In the genomic region with DNA sequence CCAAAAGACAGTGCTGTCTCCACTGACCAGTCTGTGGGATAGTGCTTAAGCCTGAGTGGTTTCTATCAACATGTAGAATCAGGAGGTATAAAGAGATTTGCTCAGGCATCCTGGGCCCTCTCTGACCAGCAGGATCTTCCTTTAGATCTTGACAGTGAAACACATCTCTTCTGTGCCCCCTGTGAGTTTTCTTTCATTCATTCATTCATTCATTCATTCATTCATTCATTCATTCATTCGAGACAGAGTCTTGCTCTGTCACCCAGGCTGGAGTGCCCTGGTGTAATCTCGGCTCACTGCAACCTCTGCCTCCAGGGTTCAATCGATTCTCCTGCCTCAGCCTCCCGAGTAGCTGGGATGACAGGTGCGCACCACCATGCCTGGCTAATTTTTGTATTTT, we compare ENCODE assay signal across 5 cellular contexts. TPM values are rescaled to one million over a fixed set of nuclear protein-coding genes. Genes with fewer than 3 reads are reported as not detected.
DNase-seq lines count a peak whose midpoint lies in the region; ATAC-seq, FAIRE-seq and TF ChIP-seq lines count a peak whose summit lies in the region.
"Not testable (repeated sequence)": the region's sequence is repeated elsewhere in the genome, so short reads cannot be mapped to it uniquely, and the experiment has no call there.

No MANE protein-coding gene starts in this region.

- not testable (repeated sequence) for ATAC-seq in GM12878, K562, HepG2

- not testable (repeated sequence) for FAIRE-seq in GM12878 (lab: Jason Lieb, UNC); K562 (lab: Jason Lieb, UNC); HepG2 (lab: Jason Lieb, UNC)

- 64% methylated on average over 5 of the region's 5 CpGs for WGBS in GM12878 (ENCODE audit: insufficient coverage, insufficient replicate concordance, low lambda C conversion rate, missing lambda C conversion rate)
- WGBS in K562 (ENCODE audit: insufficient coverage, low coverage, missing lambda C conversion rate): 95% methylated on average over 5 of the region's 5 CpGs
- WGBS in HepG2 (ENCODE audit: low lambda C conversion rate): 91% methylated on average over 5 of the region's 5 CpGs

- not testable (repeated sequence) for TF ChIP-seq EP300 in GM12878 (IDR thresholded peaks at IDR 0.05; ENCODE audit: borderline replicate concordance in 1 of 2, control insufficient read depth in 1 of 2, low read depth in 2 of 2, low read length in 2 of 2); K562 (IDR thresholded peaks at IDR 0.05; ENCODE audit: low read length); HepG2 (IDR thresholded peaks at IDR 0.05; ENCODE audit: low read depth in 2 of 2, low read length in 2 of 2); HepG2 (CRISPR knock-in tag; IDR thresholded peaks at IDR 0.05; ENCODE audit: borderline replicate concordance)

- H4K20me1 ChIP-seq in BLaER1: peaks cover 92% of the 10 kb centered on the region
- not testable (repeated sequence) for H4K20me1 ChIP-seq in GM12878 (ENCODE audit: control insufficient read depth, insufficient read depth); K562 (replicated peaks; ENCODE audit: control insufficient read depth, insufficient read depth, low read length); HepG2 (ENCODE audit: insufficient read depth, low read length)

- H3K27me3 ChIP-seq in BLaER1; GM12878 (replicated peaks in 1 of 2; ENCODE audit: control insufficient read depth in 2 of 2, insufficient read depth in 2 of 2, low read length in 1 of 2); K562 (ENCODE audit: control insufficient read depth in 2 of 2, insufficient read depth in 2 of 2, low read length in 2 of 2); HepG2 (ENCODE audit: control insufficient read depth in 1 of 2, insufficient read depth in 2 of 2, low read length in 2 of 2): not testable (repeated sequence)

- TF ChIP-seq POLR2A in GM12878 (IDR thresholded peaks at IDR 0.05; ENCODE audit: low read depth, low read length); K562 (conservative IDR thresholded peaks at IDR 0.05); HepG2 (IDR thresholded peaks at IDR 0.05; ENCODE audit: insufficient read depth in 1 of 2, low read depth in 2 of 2, low read length in 2 of 2): not testable (repeated sequence)

- peaks cover 12% of the 10 kb centered on the region for H3K9me1 ChIP-seq in K562 (ENCODE audit: control insufficient read depth, insufficient read depth, low read length)

- H2AFZ ChIP-seq in GM12878 (ENCODE audit: control insufficient read depth, low read depth, low read length); K562 (ENCODE audit: low read depth, low read length); HepG2 (ENCODE audit: low read length): not testable (repeated sequence)

- not testable (repeated sequence) for H3K9ac ChIP-seq in BLaER1; GM12878 (ENCODE audit: control insufficient read depth, insufficient read depth, low read length); K562 (ENCODE audit: insufficient read depth in 1 of 2, low read depth in 2 of 2, low read length in 2 of 2); HepG2 (ENCODE audit: insufficient read depth, low read depth, low read length)

- intact Hi-C loops in GM12878 (cut with micrococcal nuclease; ENCODE audit: unreplicated experiment); K562 (cut with micrococcal nuclease); HepG2 (cut with micrococcal nuclease; ENCODE audit: unreplicated experiment): not testable (repeated sequence)

- POLR2A ChIA-PET in HEK293 (lab: Yijun Ruan, JAX); GM12878 (lab: Charles Lee); HepG2 (lab: Yijun Ruan, JAX): not testable (repeated sequence)
- POLR2A ChIA-PET in K562 (lab: Yijun Ruan, JAX): interaction anchor here (0.5 kb wide), 1 partner anchor 198 kb away, joined by 3 read pairs; no protein-coding TSS in a partner anchor

- TF ChIP-seq CTCF in HEK293 (tag by site-specific recombination; IDR thresholded peaks at IDR 0.05); GM12878 (IDR thresholded peaks at IDR 0.05 in 2 of 3, conservative IDR thresholded peaks at IDR 0.05 in 1 of 3; ENCODE audit: control insufficient read depth in 2 of 3, extremely low read depth in 1 of 3, insufficient read depth in 1 of 3, low read depth in 3 of 3, low read length in 3 of 3); K562 (IDR thresholded peaks at IDR 0.05 in 2 of 3, conservative IDR thresholded peaks at IDR 0.05 in 1 of 3; ENCODE audit: insufficient read depth in 2 of 3, low read depth in 1 of 3, low read length in 3 of 3); HepG2 (CRISPR knock-in tag; IDR thresholded peaks at IDR 0.05): not testable (repeated sequence)

- H3K4me3 ChIP-seq in BLaER1; HEK293 (ENCODE audit: low read depth, low read length); GM12878; K562; HepG2 (replicated peaks in 1 of 3; ENCODE audit: insufficient read depth in 1 of 3, low read depth in 2 of 3, low read length in 3 of 3): not testable (repeated sequence)

- H3K79me2 ChIP-seq in GM12878 (ENCODE audit: control insufficient read depth, insufficient read depth, low read length); K562 (ENCODE audit: control insufficient read depth, insufficient read depth, low read length); HepG2 (ENCODE audit: insufficient read depth, low read length): not testable (repeated sequence)

- peaks cover 98% of the 10 kb centered on the region for H3K36me3 ChIP-seq in BLaER1
- peaks cover 0 to 76% of the 10 kb centered on the region in 2 experiments; a peak in 2 of 3 replicates for H3K36me3 ChIP-seq in HEK293 (ENCODE audit: control insufficient read depth in 2 of 2, insufficient read depth in 1 of 2, low read length in 2 of 2)
- peaks cover 6 to 16% of the 10 kb centered on the region in 2 experiments for H3K36me3 ChIP-seq in GM12878 (ENCODE audit: control insufficient read depth in 2 of 2, insufficient read depth in 2 of 2, low read length in 1 of 2)
- peaks cover 65% of the 10 kb centered on the region; the same call in 2 of the 3 replicates for H3K36me3 ChIP-seq in K562 (ENCODE audit: control insufficient read depth, insufficient read depth, low read length)
- H3K36me3 ChIP-seq in HepG2 (replicated peaks in 1 of 2; ENCODE audit: control insufficient read depth in 1 of 2, insufficient read depth in 2 of 2, low read length in 2 of 2): peaks cover 62 to 83% of the 10 kb centered on the region in 2 experiments

- BruUV-seq in GM12878 (replicated peaks; lab: Mats Ljungman, UMichigan); K562 (replicated peaks; lab: Mats Ljungman, UMichigan); HepG2 (replicated peaks; lab: Mats Ljungman, UMichigan): not testable (repeated sequence)

- RAD21 ChIA-PET in GM12878 (lab: Charles Lee; ENCODE audit: unreplicated experiment): not testable (repeated sequence)

- in situ Hi-C loops in GM12878 (cut with MboI); K562 (cut with MboI); HepG2 (cut with HindIII; ENCODE audit: extremely low pct_ligation_motif_present, low pct_unique_long_range_greater_than_20kb): not testable (repeated sequence)

- not testable (repeated sequence) for H3K9me3 ChIP-seq in BLaER1; HEK293 (ENCODE audit: control insufficient read depth, insufficient read depth, low read depth, low read length); GM12878 (replicated peaks; ENCODE audit: control insufficient read depth, insufficient read depth, low read length); K562 (replicated peaks; ENCODE audit: control insufficient read depth, insufficient read depth, low read depth, low read length); HepG2 (ENCODE audit: low read length)

- 0 out of 2 replicates have a peak overlapping the region, but pooled peaks have one; percentile 20 for H3K27ac ChIP-seq in BLaER1
- H3K27ac ChIP-seq in HEK293 (ENCODE audit: extremely low read depth, low read depth, low read length); GM12878 (ENCODE audit: control insufficient read depth, insufficient read depth); K562 (ENCODE audit: extremely low read depth, low read depth, low read length); HepG2 (ENCODE audit: extremely low read length, insufficient read depth, low read length): not testable (repeated sequence)

- CTCF ChIA-PET in HEK293 (lab: Yijun Ruan, JAX): interaction anchor here (0.6 to 0.7 kb wide), 2 partner anchors 13 to 360 kb away, joined by 3 read pairs; no protein-coding TSS in a partner anchor
- CTCF ChIA-PET in GM12878 (lab: Yijun Ruan, JAX); K562 (lab: Yijun Ruan, JAX; ENCODE audit: low intra/inter-chr PET ratio); HepG2 (lab: Yijun Ruan, JAX; ENCODE audit: low intra/inter-chr PET ratio, low total read pairs): not testable (repeated sequence)

- not testable (repeated sequence) for DNase-seq in GM12878 (ENCODE audit: low read depth, low spot score); K562 (ENCODE audit: extremely low read depth in 1 of 4, low spot score in 3 of 4); HepG2 (ENCODE audit: low spot score)

- H3K4me1 ChIP-seq in BLaER1 (peaks cover 89% of the 10 kb centered on the region), K562 (replicated peaks in 1 of 2; ENCODE audit: control insufficient read depth in 2 of 2, insufficient read depth in 2 of 2, low read length in 2 of 2) (peaks cover 15 to 42% of the 10 kb centered on the region in 2 experiments; a peak in 4 of 5 replicates)
- not testable (repeated sequence) for H3K4me1 ChIP-seq in HEK293 (ENCODE audit: control insufficient read depth, insufficient read depth, low read length); GM12878 (ENCODE audit: control insufficient read depth, insufficient read depth, low read length); HepG2 (ENCODE audit: insufficient read depth, low read length)

- not testable (repeated sequence) for H3K4me2 ChIP-seq in BLaER1; GM12878 (ENCODE audit: control insufficient read depth, insufficient read depth); K562 (ENCODE audit: insufficient read depth, low read length); HepG2 (ENCODE audit: low read depth, low read length)

- SMC1A ChIA-PET in GM12878 (lab: Charles Lee; ENCODE audit: uncharacterized antibody, unreplicated experiment): not testable (repeated sequence)

- TF ChIP-seq RAD21 in GM12878 (IDR thresholded peaks at IDR 0.05; ENCODE audit: insufficient read depth, low read depth, low read length); K562 (CRISPR knock-in tag; conservative IDR thresholded peaks at IDR 0.05 in 1 of 2, IDR thresholded peaks at IDR 0.05 in 1 of 2); HepG2 (CRISPR knock-in tag; IDR thresholded peaks at IDR 0.05): not testable (repeated sequence)

RNA-seq across cellular contexts. Expression of a gene that starts 26.4 kb away (rescaled TPM):
- 452 and 473 TPM in 2 replicates for total RNA-seq in GM12878 (2013; cell fraction: nucleolus; rRNA removed)
- total RNA-seq in GM12878 (2014; rRNA removed) (122 and 124 TPM in 2 replicates), GM12878 (2014; rRNA removed; fragmentation: Illumina TruSeq; extraction: Trizol) (122 and 123 TPM in 2 replicates), GM12878 (2021) (93.5 and 94.5 TPM in 2 replicates), K562 (2014; rRNA removed) (96.1 and 103 TPM in 2 replicates), K562 (2014; rRNA removed; fragmentation: Illumina TruSeq; extraction: Trizol) (110 and 132 TPM in 2 replicates), K562 (2015; rRNA removed; fragmentation: Illumina TruSeq; extraction: Trizol) (111 and 117 TPM in 2 replicates), K562 (2021) (90.3 and 91.2 TPM in 2 replicates), HepG2 (2016; rRNA removed; fragmentation: Illumina TruSeq; extraction: Trizol) (83.4 and 116 TPM in 2 replicates)
- polyA plus RNA-seq in GM12878 (2011; ENCODE audit: low read depth): 24.0 TPM
- polyA plus RNA-seq in GM12878 (2011; rRNA removed) (70.6 and 96.9 TPM in 2 replicates), GM12878 (2014; fragmentation: Illumina TruSeq; extraction: Trizol) (77.6 and 80.1 TPM in 2 replicates), GM12878 (2014; fragmentation: Nextera tagmentation; extraction: Ambion mirVana) (10 to 100 TPM; 12.4 to 32.0 TPM), GM12878 (2014; rRNA removed) (57.0 and 61.7 TPM in 2 replicates), GM12878 (2016; fragmentation: Nextera tagmentation; extraction: Ambion mirVana) (10 to 100 TPM; 68.6 to 83.0 TPM), K562 (2011; rRNA removed) (58.4 and 75.6 TPM in 2 replicates), K562 (2014; fragmentation: Illumina TruSeq; extraction: Trizol) (69.1 and 80.6 TPM in 2 replicates), K562 (2014; fragmentation: Nextera tagmentation; extraction: Ambion mirVana) (10 to 100 TPM; 20.3 to 32.5 TPM), K562 (2014; rRNA removed) (46.7 and 48.4 TPM in 2 replicates), HepG2 (2011; rRNA removed) (30.9 and 41.2 TPM in 2 replicates)
- polyA plus RNA-seq in GM12878 (2011; cell fraction: cytosol; rRNA removed): 33.9 and 34.0 TPM in 2 replicates
- polyA plus RNA-seq in GM12878 (2011; cell fraction: nucleus; rRNA removed): 114 and 120 TPM in 2 replicates
- polyA plus RNA-seq in GM12878 (2012): 39.9 and 44.1 TPM in 2 replicates
- 108 and 119 TPM in 2 replicates for polyA minus RNA-seq in GM12878 (2011; rRNA and poly(A)+ RNA removed)
- 45.0 and 54.5 TPM in 2 replicates for polyA minus RNA-seq in GM12878 (2011; cell fraction: cytosol; rRNA and poly(A)+ RNA removed)
- 124 and 149 TPM in 2 replicates for polyA minus RNA-seq in GM12878 (2011; cell fraction: nucleus; rRNA and poly(A)+ RNA removed)
- 136 and 375 TPM in 2 replicates for total RNA-seq in K562 (2011; cell fraction: chromatin; rRNA removed; ENCODE audit: low replicate concordance)
- 57.0 and 86.1 TPM in 2 replicates for total RNA-seq in K562 (2011; cell fraction: nucleolus; rRNA removed)
- total RNA-seq in K562 (2011; cell fraction: nucleoplasm; rRNA removed): 132 and 147 TPM in 2 replicates
- polyA plus RNA-seq in K562 (2011; cell fraction: cytosol; rRNA removed): 25.4 and 35.3 TPM in 2 replicates
- 95.8 and 111 TPM in 2 replicates for polyA plus RNA-seq in K562 (2011; cell fraction: nucleus; rRNA removed)
- 45.4 and 55.1 TPM in 2 replicates for polyA plus RNA-seq in K562 (2012)
- polyA minus RNA-seq in K562 (2011; rRNA and poly(A)+ RNA removed): 179 and 197 TPM in 2 replicates
- polyA minus RNA-seq in K562 (2011; cell fraction: cytosol; rRNA and poly(A)+ RNA removed): 67.2 and 87.0 TPM in 2 replicates
- polyA minus RNA-seq in K562 (2011; cell fraction: nucleus; rRNA and poly(A)+ RNA removed): 114 and 187 TPM in 2 replicates
- total RNA-seq in HepG2 (2016; cell fraction: cytosol; rRNA removed; fragmentation: Illumina TruSeq; extraction: Trizol; ENCODE audit: low read depth): 49.8 and 56.0 TPM in 2 replicates
- total RNA-seq in HepG2 (2016; cell fraction: insoluble cytoplasmic fraction; rRNA removed; fragmentation: Illumina TruSeq; extraction: Trizol): 85.1 and 111 TPM in 2 replicates
- total RNA-seq in HepG2 (2016; cell fraction: membrane; rRNA removed; fragmentation: Illumina TruSeq; extraction: Trizol): 37.5 and 46.3 TPM in 2 replicates
- 111 and 115 TPM in 2 replicates for total RNA-seq in HepG2 (2016; cell fraction: nucleus; rRNA removed; fragmentation: Illumina TruSeq; extraction: Trizol)
- polyA plus RNA-seq in HepG2 (2011; cell fraction: cytosol; rRNA removed): 18.1 and 20.9 TPM in 2 replicates
- polyA plus RNA-seq in HepG2 (2011; cell fraction: nucleus; rRNA removed): 63.6 and 74.5 TPM in 2 replicates
- 32.1 and 33.2 TPM in 2 replicates for polyA plus RNA-seq in HepG2 (2012)
- polyA plus RNA-seq in HepG2 (2016; cell fraction: cytosol; fragmentation: Illumina TruSeq; extraction: Trizol; ENCODE audit: low read depth): 1.3 and 1.9 TPM in 2 replicates
- 58.4 and 61.6 TPM in 2 replicates for polyA plus RNA-seq in HepG2 (2016; cell fraction: insoluble cytoplasmic fraction; fragmentation: Illumina TruSeq; extraction: Trizol; ENCODE audit: low read depth)
- polyA plus RNA-seq in HepG2 (2016; cell fraction: membrane; fragmentation: Illumina TruSeq; extraction: Trizol; ENCODE audit: low read depth): 5.5 and 6.1 TPM in 2 replicates
- 79.2 and 84.2 TPM in 2 replicates for polyA plus RNA-seq in HepG2 (2016; cell fraction: nucleus; fragmentation: Illumina TruSeq; extraction: Trizol; ENCODE audit: insufficient read depth, low read depth)
- polyA minus RNA-seq in HepG2 (2011; rRNA and poly(A)+ RNA removed; ENCODE audit: low replicate concordance): 80.8 and 126 TPM in 2 replicates
- polyA minus RNA-seq in HepG2 (2011; cell fraction: cytosol; rRNA and poly(A)+ RNA removed): 50.9 and 56.9 TPM in 2 replicates
- polyA minus RNA-seq in HepG2 (2011; cell fraction: nucleus; rRNA and poly(A)+ RNA removed): 188 and 194 TPM in 2 replicates
